12 cellular contexts compared by ENCODE assay signal in the genomic region with DNA sequence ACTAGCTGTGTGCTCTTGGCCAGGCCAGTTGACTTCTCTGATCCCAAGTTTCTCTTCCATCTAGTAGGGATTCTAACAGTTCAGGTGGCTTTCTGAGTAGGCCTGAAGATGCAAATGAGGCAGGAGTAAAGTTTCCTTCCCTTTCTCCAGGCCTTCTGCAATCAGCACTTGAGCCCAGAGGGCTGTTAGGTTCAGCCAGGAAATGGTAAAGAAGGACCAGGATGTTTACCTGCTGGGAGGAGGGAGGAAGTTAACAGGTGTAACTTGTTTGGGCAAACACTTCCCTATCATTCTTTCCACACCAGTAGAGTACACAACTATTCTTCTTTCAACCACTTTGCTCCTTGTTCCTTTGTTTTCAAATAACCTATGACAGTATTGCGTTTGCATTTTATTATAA. TPM values are rescaled to one million over a fixed set of nuclear protein-coding genes. Genes with fewer than 3 reads are reported as not detected.
DNase-seq lines count a peak whose midpoint lies in the region; ATAC-seq and TF ChIP-seq lines count a peak whose summit lies in the region.
"Had no signal": no experiment of that assay in that cellular context is flagged by ENCODE, and none has a peak within 500 bp of the region (broad histone marks: within the 10 kb centered on the region; RNA-seq: fewer than 3 reads in every experiment).

No MANE protein-coding gene starts in this region.

- TF ChIP-seq POLR2A in transverse colon (IDR thresholded peaks at IDR 0.05) = no peak

- H3K9me3 Mint-ChIP-seq in activated T-cell treated with anti-CD3 and anti-CD28 coated beads, Interleukin-2, amount 50 U/mL, for 72 hours = no peaks in the 10 kb centered on the region

- no peaks in the 10 kb centered on the region for H3K9me3 ChIP-seq in T-helper 17 cell (ENCODE audit: control insufficient read depth, low read length, poor library complexity, severe bottlenecking)
- no peaks in the 10 kb centered on the region for H3K9me3 ChIP-seq in transverse colon

- in situ Hi-C loops in transverse colon (cut with MboI; ENCODE audit: low pct_ligation_motif_present in 1 of 4, low pct_unique_long_range_greater_than_20kb in 1 of 4, low sequenced_read_pairs in 3 of 4) = no loop called here

- no peaks in the 10 kb centered on the region for H3K27me3 Mint-ChIP-seq in activated T-cell treated with anti-CD3 and anti-CD28 coated beads, Interleukin-2, amount 50 U/mL, for 72 hours (ENCODE audit: low read depth)
- no peaks in the 10 kb centered on the region for H3K27me3 Mint-ChIP-seq in T-helper 17 cell

- H3K4me3 ChIP-seq in transverse colon = no peak overlapping the region
- H3K4me3 ChIP-seq: GM23248 had no signal

- H3K4me1 ChIP-seq in foreskin keratinocyte = peaks cover 21% of the 10 kb centered on the region
- peaks cover 5 to 28% (median 17%) of the 10 kb centered on the region in 4 donors for H3K4me1 ChIP-seq in transverse colon

- ATAC-seq in activated T-cell treated with anti-CD3 and anti-CD28 coated beads, Interleukin-2, amount 50 U/mL, for 72 hours (replicated peaks in 1 of 2) = no peak
- ATAC-seq in T-helper 17 cell (no peak), foreskin keratinocyte (no peak), GM21528 (IDR thresholded peaks at IDR 0.05; ENCODE audit: low FRiP score, unreplicated experiment) (no peak), HG03280 (IDR thresholded peaks at IDR 0.05; ENCODE audit: unreplicated experiment) (no peak)

- H3K27me3 ChIP-seq in foreskin keratinocyte = no peaks in the 10 kb centered on the region
- H3K27me3 ChIP-seq in transverse colon = no peaks in the 10 kb centered on the region

- peaks cover 0 to 11% of the 10 kb centered on the region in 2 donors for H3K36me3 Mint-ChIP-seq in activated T-cell treated with anti-CD3 and anti-CD28 coated beads, Interleukin-2, amount 50 U/mL, for 72 hours (ENCODE audit: insufficient read depth in 2 of 2)
- no peaks in the 10 kb centered on the region for H3K36me3 Mint-ChIP-seq in T-helper 17 cell (ENCODE audit: low read depth)

- no peak for DNase-seq in activated T-cell treated with anti-CD3 and anti-CD28 coated beads, Interleukin-2, amount 50 U/mL, for 72 hours
- DNase-seq in activated T-cell treated with anti-CD3 and anti-CD28 coated beads, Interleukin-2, amount 50 U/mL, for 1 hour = no peak
- DNase-seq in T-helper 17 cell (no peak), foreskin keratinocyte (no peak), transverse colon (no peak), C1 segment of cervical spinal cord (lab: John Stamatoyannopoulos, UW) (no peak)
- DNase-seq: GM23248; RPMI8226; stimulated activated CD8-positive, alpha-beta memory T cell treated with anti-CD3 and anti-CD28 coated beads, Interleukin-4, amount 100 ng/mL, for 48 hours; T1000 had no signal

- 50 to 67% methylated on average over 1 of the region's 1 CpG for WGBS in transverse colon (ENCODE audit: low coverage in 1 of 2), 2 donors

- intact Hi-C loops in transverse colon (cut with DNase I; ENCODE audit: low total_unique reads) = no loop called here

- H3K27ac ChIP-seq in foreskin keratinocyte = peak overlapping the region; percentile 95
- peak overlapping the region; percentile 66 to 73 (median 72) for H3K27ac ChIP-seq in transverse colon
- H3K27ac ChIP-seq: GM23248 had no signal

- peak overlapping the region; percentile 69 to 74 for H3K4me3 Mint-ChIP-seq in activated T-cell treated with anti-CD3 and anti-CD28 coated beads, Interleukin-2, amount 50 U/mL, for 72 hours
- peak overlapping the region; percentile 77 for H3K4me3 Mint-ChIP-seq in T-helper 17 cell

- TF ChIP-seq CTCF in foreskin keratinocyte (conservative IDR thresholded peaks at IDR 0.05) (no peak), transverse colon (IDR thresholded peaks at IDR 0.05) (no peak)

- no peak for TF ChIP-seq EP300 in transverse colon (IDR thresholded peaks at IDR 0.05; ENCODE audit: low read depth)

- no peaks in the 10 kb centered on the region for H3K36me3 ChIP-seq in transverse colon

- H3K27ac Mint-ChIP-seq in activated T-cell treated with anti-CD3 and anti-CD28 coated beads, Interleukin-2, amount 50 U/mL, for 72 hours = peak overlapping the region; percentile 93
- H3K27ac Mint-ChIP-seq in T-helper 17 cell = peak overlapping the region; percentile 92

- H3K4me1 Mint-ChIP-seq in activated T-cell treated with anti-CD3 and anti-CD28 coated beads, Interleukin-2, amount 50 U/mL, for 72 hours (ENCODE audit: low read depth) = peaks cover 54% of the 10 kb centered on the region
- H3K4me1 Mint-ChIP-seq in T-helper 17 cell = peaks cover 27% of the 10 kb centered on the region

RNA-seq across cellular contexts. Expression of a gene that starts 13.3 kb away (rescaled TPM):
- 10 to 100 TPM; 30.3 to 44.0 TPM for total RNA-seq in activated T-cell treated with anti-CD3 and anti-CD28 coated beads, Interleukin-2, amount 50 U/mL, for 72 hours
- 10 to 100 TPM in 1 of 2 donors, 1 to 10 TPM in 1; 8.3 to 22.0 TPM for total RNA-seq in T-helper 17 cell
- 8.5 and 16.7 TPM in 2 replicates for total RNA-seq in foreskin keratinocyte
- polyA plus RNA-seq in foreskin keratinocyte = 6.7 and 11.0 TPM in 2 replicates
- total RNA-seq in transverse colon = 100 to 1,000 TPM in 3 of 4 donors, 10 to 100 TPM in 1; 73.8 to 150 (median 125) TPM
- total RNA-seq: GM23248 had no signal
- polyA plus RNA-seq: GM23248 had no signal
